In the genomic region with DNA sequence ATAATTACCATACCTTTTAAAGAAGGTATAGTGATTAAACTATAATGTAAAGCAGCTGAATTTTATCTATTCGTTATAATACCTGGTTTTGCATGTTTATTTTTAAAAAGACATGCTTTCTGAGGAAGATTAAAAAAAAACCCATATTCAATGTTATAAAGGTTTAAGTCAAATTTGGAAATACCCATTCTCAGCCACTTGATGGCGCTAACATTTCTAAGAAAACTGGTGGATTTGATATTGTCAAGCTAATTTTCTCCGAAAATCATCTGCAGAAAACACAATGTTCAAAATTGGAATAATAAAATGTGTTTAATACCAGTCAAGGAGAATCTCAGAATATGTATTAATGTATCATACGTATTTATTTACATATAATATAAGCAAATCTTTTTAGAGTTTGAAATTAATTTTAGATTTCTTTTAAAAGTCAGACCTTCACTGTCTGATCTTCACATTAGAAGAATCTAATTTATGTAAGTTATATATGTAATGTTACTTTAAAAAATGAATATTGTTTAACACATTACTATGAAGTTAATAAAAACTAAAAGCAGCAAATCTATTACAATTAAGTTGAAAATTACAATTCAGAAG, we compare ENCODE assay signal across 8 cellular contexts. TPM values are rescaled to one million over a fixed set of nuclear protein-coding genes. Genes with fewer than 3 reads are reported as not detected.
DNase-seq lines count a peak whose midpoint lies in the region; ATAC-seq and TF ChIP-seq lines count a peak whose summit lies in the region.

No MANE protein-coding gene starts in this region.

- no peaks in the 10 kb centered on the region for H3K27me3 Mint-ChIP-seq in activated T-helper 1 cell treated with anti-CD3 and anti-CD28 coated beads, Interleukin-12 subunit alpha, Interleukin-12 subunit beta, Interleukin-2, Interleukin-4 antibody, amounts not matched to agents 30 ng/mL and 10 ng/mL and 1 ng/mL, durations not matched to agents 14 hours and 24 hours and 36 hours (ENCODE audit: insufficient read depth)

- H3K27me3 ChIP-seq in psoas muscle (ENCODE audit: insufficient read depth in 3 of 3, low read length in 2 of 3) = no peaks in the 10 kb centered on the region

- CTCF ChIA-PET in RWPE1 (lab: Yijun Ruan, JAX) = interaction anchor here (0.6 to 1.5 kb wide), 15 partner anchors 8 to 1341 kb away, joined by 3 to 6 read pairs (median 3); no protein-coding TSS in a partner anchor

- POLR2A ChIA-PET in RWPE1 (lab: Yijun Ruan, JAX; ENCODE audit: low non-redundant PET) = no interaction called here

- no peaks in the 10 kb centered on the region for H3K4me1 ChIP-seq in psoas muscle

- H3K4me3 Mint-ChIP-seq in activated T-helper 1 cell treated with anti-CD3 and anti-CD28 coated beads, Interleukin-12 subunit alpha, Interleukin-12 subunit beta, Interleukin-2, Interleukin-4 antibody, amounts not matched to agents 30 ng/mL and 10 ng/mL and 1 ng/mL, durations not matched to agents 14 hours and 24 hours and 36 hours = no peak overlapping the region

- H3K27ac ChIP-seq in RWPE1 = no peak overlapping the region
- no peak overlapping the region for H3K27ac ChIP-seq in psoas muscle

- intact Hi-C loops in psoas muscle (cut with DNase I) = no loop called here
- intact Hi-C loops in activated T-helper 1 cell treated with anti-CD3 and anti-CD28 coated beads, Interleukin-12 subunit alpha, Interleukin-12 subunit beta, Interleukin-2, Interleukin-4 antibody, amounts not matched to agents 30 ng/mL and 10 ng/mL and 1 ng/mL, durations not matched to agents 14 hours and 24 hours and 36 hours (cut with micrococcal nuclease) = loop anchor here (1.0 to 10.0 kb wide), 3 partner anchors 34 to 856 kb away; no protein-coding TSS in a partner anchor

- DNase-seq in DMS53 treated with DMSO at 0.1 percent for 48 hours (lab: John Stamatoyannopoulos, UW; ENCODE audit: unreplicated experiment) = peak; percentile 26
- DNase-seq in RWPE1 (ENCODE audit: low spot score) = peak; percentile 6
- peak; percentile 36 for DNase-seq in fibroblast of gingiva (ENCODE audit: low read depth)
- no peak for DNase-seq in psoas muscle
- DNase-seq in activated T-helper 1 cell treated with anti-CD3 and anti-CD28 coated beads, Interleukin-12 subunit alpha, Interleukin-12 subunit beta, Interleukin-2, Interleukin-4 antibody, amounts not matched to agents 30 ng/mL and 10 ng/mL and 1 ng/mL, durations not matched to agents 14 hours and 24 hours and 36 hours (ENCODE audit: low spot score) = no peak

- H3K9me3 Mint-ChIP-seq in activated T-helper 1 cell treated with anti-CD3 and anti-CD28 coated beads, Interleukin-12 subunit alpha, Interleukin-12 subunit beta, Interleukin-2, Interleukin-4 antibody, amounts not matched to agents 30 ng/mL and 10 ng/mL and 1 ng/mL, durations not matched to agents 14 hours and 24 hours and 36 hours = no peaks in the 10 kb centered on the region

- H3K27ac Mint-ChIP-seq in activated T-helper 1 cell treated with anti-CD3 and anti-CD28 coated beads, Interleukin-12 subunit alpha, Interleukin-12 subunit beta, Interleukin-2, Interleukin-4 antibody, amounts not matched to agents 30 ng/mL and 10 ng/mL and 1 ng/mL, durations not matched to agents 14 hours and 24 hours and 36 hours = no peak overlapping the region

- H3K4me3 ChIP-seq in psoas muscle = no peak overlapping the region

- peaks cover 0 to 79% of the 10 kb centered on the region in 2 donors for H3K36me3 ChIP-seq in psoas muscle (ENCODE audit: insufficient read depth in 1 of 2, low read depth in 1 of 2)

- TF ChIP-seq CTCF in RWPE1 (conservative IDR thresholded peaks at IDR 0.05; ENCODE audit: low read depth) (peak; percentile 72), psoas muscle (IDR thresholded peaks at IDR 0.05) (peak; percentile 66)

- ATAC-seq in HG03432 (IDR thresholded peaks at IDR 0.05; ENCODE audit: unreplicated experiment) = peak; percentile 55
- no peak for ATAC-seq in psoas muscle
- no peak for ATAC-seq in GM18868 (IDR thresholded peaks at IDR 0.05; ENCODE audit: unreplicated experiment)
- no peak for ATAC-seq in HG03175 (IDR thresholded peaks at IDR 0.05; ENCODE audit: unreplicated experiment)

- no peaks in the 10 kb centered on the region for H3K9me3 ChIP-seq in psoas muscle

- H3K36me3 Mint-ChIP-seq in activated T-helper 1 cell treated with anti-CD3 and anti-CD28 coated beads, Interleukin-12 subunit alpha, Interleukin-12 subunit beta, Interleukin-2, Interleukin-4 antibody, amounts not matched to agents 30 ng/mL and 10 ng/mL and 1 ng/mL, durations not matched to agents 14 hours and 24 hours and 36 hours (ENCODE audit: low read depth) = peaks cover 24% of the 10 kb centered on the region

- no peaks in the 10 kb centered on the region for H3K4me1 Mint-ChIP-seq in activated T-helper 1 cell treated with anti-CD3 and anti-CD28 coated beads, Interleukin-12 subunit alpha, Interleukin-12 subunit beta, Interleukin-2, Interleukin-4 antibody, amounts not matched to agents 30 ng/mL and 10 ng/mL and 1 ng/mL, durations not matched to agents 14 hours and 24 hours and 36 hours (ENCODE audit: low read depth)

- WGBS in psoas muscle, 3 donors = 45 to 49% (median 45%) methylated on average over 4 of the region's 4 CpGs

RNA-seq across cellular contexts. Expression of gene SHPRH, which starts 35.0 kb away (rescaled TPM):
- total RNA-seq in psoas muscle = 10 to 100 TPM in 2 of 4 donors, 1 to 10 TPM in 2; 8.6 to 10.9 (median 9.9) TPM
- 1 to 10 TPM; 2.2 to 3.8 (median 2.4) TPM for polyA plus RNA-seq in psoas muscle
- total RNA-seq in activated T-helper 1 cell treated with anti-CD3 and anti-CD28 coated beads, Interleukin-12 subunit alpha, Interleukin-12 subunit beta, Interleukin-2, Interleukin-4 antibody, amounts not matched to agents 30 ng/mL and 10 ng/mL and 1 ng/mL, durations not matched to agents 14 hours and 24 hours and 36 hours = 20.4 and 20.7 TPM in 2 replicates

Comparison
In these comparisons a context has a peak if more than half of its experiments do, and no peak if none do; other contexts are left out.
1. DNase-seq: peak in DMS53 treated with DMSO at 0.1 percent for 48 hours (single experiment), RWPE1 (single experiment) and fibroblast of gingiva (single experiment); none in psoas muscle (0 of 2) and activated T-helper 1 cell treated with anti-CD3 and anti-CD28 coated beads, Interleukin-12 subunit alpha, Interleukin-12 subunit beta, Interleukin-2, Interleukin-4 antibody, amounts not matched to agents 30 ng/mL and 10 ng/mL and 1 ng/mL, durations not matched to agents 14 hours and 24 hours and 36 hours (single experiment).